In genomic region chr2:18741888-18742287, GRCh38 we compare ENCODE assay signal across 12 cellular contexts.
"Had no signal": no experiment of that assay in that cellular context is flagged by ENCODE, and none has a peak within 500 bp of the region (broad histone marks: within the 10 kb centered on the region; RNA-seq: fewer than 3 reads in every experiment).

No MANE protein-coding gene starts in this region.

- ATAC-seq: activated CD8-positive, alpha-beta T cell treated with anti-CD3 and anti-CD28 coated beads for 36 hours; activated T-cell treated with anti-CD3 and anti-CD28 coated beads, Interleukin-2, amount 50 U/mL, for 4 hours; esophagus mucosa; stimulated activated memory B cell treated with anti-CD40 and anti-IgM and Interleukin-4, amounts not matched to agents 10 μg/mL and 1 μg/mL and 100 μg/mL, for 72 hours had no signal

- H3K36me3 ChIP-seq: adrenal gland, tibial artery, vagina had no signal

- H3K9me3 ChIP-seq: adrenal gland, tibial artery, vagina had no signal

- DNase-seq: activated CD4-positive, alpha-beta T cell treated with anti-CD3 and anti-CD28 coated beads for 48 hours; activated CD8-positive, alpha-beta T cell treated with anti-CD3 and anti-CD28 coated beads for 36 hours; activated effector memory CD4-positive, alpha-beta T cell treated with Interleukin-2 at 50 U/mL for 16 hours; activated naive CD4-positive, alpha-beta T cell treated with anti-CD3 and anti-CD28 coated beads, Interleukin-2, amount 50 U/mL, for 16 hours; activated T-cell treated with anti-CD3 and anti-CD28 coated beads, Interleukin-2, amount 50 U/mL, for 4 hours; adrenal gland; foreskin melanocyte; T-helper 2 cell had no signal

- H3K4me3 ChIP-seq: adrenal gland, tibial artery, vagina had no signal

- H3K27me3 ChIP-seq: adrenal gland, tibial artery, vagina had no signal

- H3K4me1 ChIP-seq: adrenal gland, vagina had no signal

- H3K27ac ChIP-seq: adrenal gland, vagina had no signal
